Comparison of ENCODE assay signal across 10 cellular contexts in the genomic region with DNA sequence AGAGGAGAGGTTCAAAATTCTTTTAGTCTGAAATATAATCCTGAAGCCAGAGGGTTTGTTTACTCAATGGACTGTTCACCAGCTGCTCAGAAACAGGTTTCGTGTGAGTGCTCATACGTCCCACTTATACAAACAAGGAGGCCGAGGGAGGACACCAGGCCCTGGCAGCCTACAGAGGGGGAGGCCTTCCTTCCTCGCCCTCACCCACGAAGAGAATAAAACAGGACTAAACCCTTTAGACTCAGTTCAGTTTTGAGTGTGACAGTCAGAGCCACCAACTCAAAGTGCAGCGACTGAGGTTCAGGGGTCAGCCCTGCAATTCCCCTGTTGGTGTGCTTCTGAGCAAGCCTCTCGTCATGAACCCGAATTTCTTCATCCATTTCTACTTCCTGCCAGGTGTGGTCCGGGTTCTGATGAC. TPM values are rescaled to one million over a fixed set of nuclear protein-coding genes. Genes with fewer than 3 reads are reported as not detected.
A peak's percentile ranks its signal among the peaks of the same experiment; 100 is the strongest.
DNase-seq lines count a peak whose midpoint lies in the region; ATAC-seq and TF ChIP-seq lines count a peak whose summit lies in the region.
"Had no signal": no experiment of that assay in that cellular context is flagged by ENCODE, and none has a peak within 500 bp of the region (broad histone marks: within the 10 kb centered on the region; RNA-seq: fewer than 3 reads in every experiment).

No MANE protein-coding gene starts in this region.

- peaks cover 8% of the 10 kb centered on the region; the same call in 1 of the 2 replicates for H3K9me3 ChIP-seq in SJCRH30 (replicated peaks)

- H3K4me3 ChIP-seq in SJCRH30 = no peak overlapping the region
- H3K4me3 ChIP-seq: GM23338 had no signal

- H3K4me1 ChIP-seq in SJCRH30 = peaks cover 34% of the 10 kb centered on the region

- DNase-seq in NCI-H1092 (lab: John Stamatoyannopoulos, UW) (peak; percentile 83), SJCRH30 (peak; percentile 82 to 91), mesothelial cell of epicardium (ENCODE audit: low spot score in 2 of 2, unreplicated experiment in 2 of 2) (no peak), GDM1 (lab: John Stamatoyannopoulos, UW) (no peak), globus pallidus (ENCODE audit: low spot score) (no peak), NCI-H2227 treated with DMSO at 0.1 percent for 48 hours (lab: John Stamatoyannopoulos, UW) (no peak)
- DNase-seq: occipital lobe had no signal

- no peak overlapping the region for H3K4me3 Mint-ChIP-seq in mesothelial cell of epicardium
- H3K4me3 Mint-ChIP-seq: GM23338 had no signal

- ATAC-seq in GM18858 (IDR thresholded peaks at IDR 0.05; ENCODE audit: unreplicated experiment) = no peak
- ATAC-seq: GM23338 had no signal

- H3K36me3 Mint-ChIP-seq in mesothelial cell of epicardium = peaks cover 14% of the 10 kb centered on the region

- H3K36me3 ChIP-seq in SJCRH30 = no peaks in the 10 kb centered on the region

- H3K27me3 Mint-ChIP-seq in mesothelial cell of epicardium (ENCODE audit: low read depth) = no peaks in the 10 kb centered on the region

- H3K27ac Mint-ChIP-seq in mesothelial cell of epicardium = peak overlapping the region; percentile 84
- H3K27ac Mint-ChIP-seq: GM23338 had no signal

- H3K4me1 Mint-ChIP-seq in mesothelial cell of epicardium = peaks cover 33% of the 10 kb centered on the region

- peaks cover 22% of the 10 kb centered on the region for H3K9me3 Mint-ChIP-seq in mesothelial cell of epicardium

- no peaks in the 10 kb centered on the region for H3K27me3 ChIP-seq in SJCRH30

- TF ChIP-seq CTCF in C4-2B (conservative IDR thresholded peaks at IDR 0.05) = no peak
- TF ChIP-seq CTCF in mesothelial cell of epicardium (IDR thresholded peaks at IDR 0.05; ENCODE audit: unreplicated experiment) = no peak

- H3K27ac ChIP-seq in C4-2B (peak overlapping the region; percentile 99), SJCRH30 (peak overlapping the region; percentile 66)

RNA-seq across cellular contexts. Expression of a gene that starts 17.3 kb away (rescaled TPM):
- total RNA-seq in SJCRH30 (2014; rRNA removed; shearing (Covaris generic)) = 8.3 and 10.9 TPM in 2 replicates
- 18.8 to 20.7 TPM (median 19.1 TPM) in 3 replicates for total RNA-seq in mesothelial cell of epicardium

Comparison
In these comparisons a context has a peak if more than half of its experiments do, and no peak if none do; other contexts are left out.
1. DNase-seq: peak in NCI-H1092 (single experiment) and SJCRH30 (2 of 2); none in mesothelial cell of epicardium (0 of 2), GDM1 (single experiment), globus pallidus (single experiment) and NCI-H2227 treated with DMSO at 0.1 percent for 48 hours (single experiment).